ENCODE assay signal across 8 cellular contexts in genomic region chr12:93441617-93442410, GRCh38.
A peak's percentile ranks its signal among the peaks of the same experiment; 100 is the strongest.
DNase-seq lines count a peak whose midpoint lies in the region; ATAC-seq lines count a peak whose summit lies in the region.

Gene UBE2N (minus strand): TSS chr12:93441947. CDS start chr12:93441884, 63 bp downstream.

- no peaks in the 10 kb centered on the region for H3K36me3 ChIP-seq in BLaER1

- H3K9ac ChIP-seq in BLaER1: peak within 1 kb of the TSS; percentile 99

- H3K27ac ChIP-seq in BLaER1 (peak within 1 kb of the TSS; percentile 96), cingulate gyrus (ENCODE audit: low read depth, low read length) (peak within 1 kb of the TSS; percentile 95)

- peaks cover 46% of the 10 kb centered on the region for H3K4me1 ChIP-seq in BLaER1

- peak within 1 kb of the TSS; percentile 84 for H3K4me3 ChIP-seq in BLaER1

- peak; percentile 95 to 98 for DNase-seq in NCI-H526 (lab: John Stamatoyannopoulos, UW)
- DNase-seq in activated CD4-positive, alpha-beta T cell treated with anti-CD3 and anti-CD28 coated beads for 48 hours: peak; percentile 97
- DNase-seq in kidney tubule cell (ENCODE audit: low spot score): peak; percentile 96
- DNase-seq in stimulated activated CD4-positive, alpha-beta T cell treated with anti-CD3 and anti-CD28 coated beads, Interleukin-1b, Interleukin-23, amount 100 ng/mL, for 1 hour (ENCODE audit: low read depth in 2 of 2): peak; percentile 82 to 94

- no peaks in the 10 kb centered on the region for H3K27me3 ChIP-seq in BLaER1

- peaks cover 48% of the 10 kb centered on the region for H4K20me1 ChIP-seq in BLaER1

- H3K4me2 ChIP-seq in BLaER1: peak within 1 kb of the TSS; percentile 94

- H3K9me3 ChIP-seq in BLaER1: no peaks in the 10 kb centered on the region

- ATAC-seq in GM19324 (IDR thresholded peaks at IDR 0.05; ENCODE audit: low FRiP score, unreplicated experiment): peak; percentile 85
- ATAC-seq in HG03460 (IDR thresholded peaks at IDR 0.05; ENCODE audit: unreplicated experiment): peak; percentile 69

Comparison
In these comparisons a context has a peak if more than half of its experiments do, and no peak if none do; other contexts are left out.
1. Peak in every context shown above with its lines: DNase-seq, ATAC-seq, H3K4me3 ChIP-seq and H3K27ac ChIP-seq.